Comparison of ENCODE assay signal across 8 cellular contexts in genomic region chr12:27969901-27970390, GRCh38. TPM values are rescaled to one million over a fixed set of nuclear protein-coding genes. Genes with fewer than 3 reads are reported as not detected.
DNase-seq lines count a peak whose midpoint lies in the region; ATAC-seq and TF ChIP-seq lines count a peak whose summit lies in the region.

No MANE protein-coding gene starts in this region.

- H3K4me1 Mint-ChIP-seq in activated T-cell treated with anti-CD3 and anti-CD28 coated beads, Interleukin-2, amount 50 U/mL, for 24 hours (ENCODE audit: low read depth), result peaks cover 29% of the 10 kb centered on the region
- H3K4me1 Mint-ChIP-seq in type B pancreatic cell (ENCODE audit: unreplicated experiment), result peaks cover 5% of the 10 kb centered on the region

- H3K27me3 Mint-ChIP-seq in activated T-cell treated with anti-CD3 and anti-CD28 coated beads, Interleukin-2, amount 50 U/mL, for 24 hours, result peaks cover 92% of the 10 kb centered on the region
- peaks cover 94% of the 10 kb centered on the region for H3K27me3 Mint-ChIP-seq in type B pancreatic cell

- H2AFZ ChIP-seq in neuron (ENCODE audit: low read depth, low read length), result peak overlapping the region; percentile 55

- DNase-seq in SIG-M5 treated with dmso at 0.1 percent for 504 hours (lab: John Stamatoyannopoulos, UW; ENCODE audit: unreplicated experiment) (peak; percentile 32), SIG-M5 (lab: John Stamatoyannopoulos, UW) (no peak), NCI-H226 (peak; percentile 70), foreskin keratinocyte (peak; percentile 77 to 89), type B pancreatic cell (ENCODE audit: extremely low spot score, unreplicated experiment) (peak; percentile 79)
- peak; percentile 74 for DNase-seq in activated T-cell treated with anti-CD3 and anti-CD28 coated beads, Interleukin-2, amount 50 U/mL, for 24 hours

- H3K4me3 Mint-ChIP-seq in activated T-cell treated with anti-CD3 and anti-CD28 coated beads, Interleukin-2, amount 50 U/mL, for 24 hours, result peak overlapping the region; percentile 78
- H3K4me3 Mint-ChIP-seq in type B pancreatic cell, result peak overlapping the region; percentile 89

- H3K4me1 ChIP-seq in foreskin keratinocyte, result peaks cover 42% of the 10 kb centered on the region
- peaks cover 17% of the 10 kb centered on the region for H3K4me1 ChIP-seq in neuron (ENCODE audit: insufficient read depth, low read length)

- H3K4me3 ChIP-seq in neuron (ENCODE audit: low read length), result peak overlapping the region; percentile 43

- no peaks in the 10 kb centered on the region for H3K36me3 Mint-ChIP-seq in activated T-cell treated with anti-CD3 and anti-CD28 coated beads, Interleukin-2, amount 50 U/mL, for 24 hours (ENCODE audit: low read depth)
- peaks cover 12% of the 10 kb centered on the region for H3K36me3 Mint-ChIP-seq in type B pancreatic cell

- H3K9me3 ChIP-seq in neuron (ENCODE audit: low read length), result peaks cover 1% of the 10 kb centered on the region

- peak overlapping the region; percentile 94 for H3K27ac ChIP-seq in foreskin keratinocyte

- peak; percentile 76 for TF ChIP-seq CTCF in foreskin keratinocyte (conservative IDR thresholded peaks at IDR 0.05)
- no peak for TF ChIP-seq CTCF in type B pancreatic cell (conservative IDR thresholded peaks at IDR 0.05)

- H3K9me3 Mint-ChIP-seq in activated T-cell treated with anti-CD3 and anti-CD28 coated beads, Interleukin-2, amount 50 U/mL, for 24 hours, result no peaks in the 10 kb centered on the region
- no peaks in the 10 kb centered on the region for H3K9me3 Mint-ChIP-seq in type B pancreatic cell

- peak overlapping the region; percentile 62 for H3K27ac Mint-ChIP-seq in activated T-cell treated with anti-CD3 and anti-CD28 coated beads, Interleukin-2, amount 50 U/mL, for 24 hours
- peak overlapping the region; percentile 88 for H3K27ac Mint-ChIP-seq in type B pancreatic cell

- H3K27me3 ChIP-seq in foreskin keratinocyte (no peaks in the 10 kb centered on the region), neuron (ENCODE audit: insufficient read depth, low read length) (peaks cover 73% of the 10 kb centered on the region)

- no peaks in the 10 kb centered on the region for H3K36me3 ChIP-seq in neuron (ENCODE audit: insufficient read depth, low read length)

- ATAC-seq in HG02840 (IDR thresholded peaks at IDR 0.05; ENCODE audit: low FRiP score, unreplicated experiment), result peak; percentile 80
- ATAC-seq in foreskin keratinocyte, result peak; percentile 66

RNA-seq across cellular contexts. Expression of gene PTHLH, which starts 2.6 kb away (rescaled TPM):
- total RNA-seq in foreskin keratinocyte (301 and 338 TPM in 2 replicates), type B pancreatic cell (ENCODE audit: low replicate concordance) (6.3 and 38.1 TPM in 2 replicates)
- polyA plus RNA-seq in foreskin keratinocyte, result 215 and 270 TPM in 2 replicates
